8 cellular contexts compared by ENCODE assay signal in the genomic region with DNA sequence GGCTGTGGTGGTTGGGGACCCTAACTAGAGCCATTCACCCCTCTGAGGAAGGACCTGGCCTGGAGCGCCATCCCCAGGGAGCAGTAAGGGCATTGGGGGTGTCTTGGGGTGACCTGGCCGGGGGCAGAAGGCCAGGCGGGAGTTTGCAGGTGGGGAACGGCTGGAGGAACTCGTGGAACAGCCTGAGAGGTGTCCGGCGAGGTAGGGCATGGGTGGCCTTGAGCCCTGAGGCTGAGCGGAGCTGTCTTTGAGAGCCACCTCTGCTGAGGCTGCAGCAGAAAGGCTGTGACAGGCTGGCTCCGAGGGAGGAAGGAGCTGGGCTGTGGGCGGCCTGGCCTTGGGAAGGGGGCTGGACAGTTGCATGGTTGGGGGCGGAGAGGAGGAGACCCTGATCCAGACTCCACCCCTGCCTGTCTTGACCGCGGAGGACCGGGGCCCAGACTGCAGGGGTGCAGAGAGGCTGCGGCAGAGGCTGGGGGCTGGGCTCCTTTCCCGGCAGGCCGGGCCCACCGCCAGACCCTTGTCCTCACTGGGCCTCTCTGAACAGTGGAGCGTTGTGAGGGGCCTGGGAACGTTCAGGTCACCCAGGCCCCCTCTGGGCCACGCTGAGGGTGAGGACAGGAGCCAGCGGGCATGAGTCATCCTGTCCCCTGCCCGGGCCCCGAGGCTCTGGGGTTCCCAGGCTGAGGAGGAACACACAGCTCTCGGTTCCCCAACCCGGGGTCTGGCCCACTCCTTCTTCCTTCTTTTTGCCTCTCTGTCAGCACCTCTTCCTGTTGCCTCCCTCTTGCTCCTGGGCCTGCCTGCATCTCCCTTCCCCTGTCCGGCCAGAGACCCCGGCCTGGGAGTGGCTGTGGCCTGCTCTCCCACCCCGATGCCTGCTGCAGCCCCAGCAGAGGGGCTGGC. TPM values are rescaled to one million over a fixed set of nuclear protein-coding genes. Genes with fewer than 3 reads are reported as not detected.
DNase-seq lines count a peak whose midpoint lies in the region; ATAC-seq and TF ChIP-seq lines count a peak whose summit lies in the region.

No MANE protein-coding gene starts in this region.

- H3K4me1 ChIP-seq in Loucy (ENCODE audit: insufficient read depth, low read length, poor library complexity, severe bottlenecking) (peaks cover 46% of the 10 kb centered on the region), gastrocnemius medialis (peaks cover 37 to 46% of the 10 kb centered on the region in 2 donors)

- peak; percentile 43 for DNase-seq in activated naive CD4-positive, alpha-beta T cell treated with anti-CD3 and anti-CD28 coated beads for 36 hours
- no peak for DNase-seq in activated naive CD4-positive, alpha-beta T cell treated with Interleukin-2 at 50 U/mL for 16 hours
- DNase-seq in hypothalamus (lab: John Stamatoyannopoulos, UW) = peak in 47 of 51 donors; percentile 31 to 94 (median 81)
- DNase-seq in gastrocnemius medialis = peak; percentile 48 to 56
- no peak for DNase-seq in NCI-H1436 (lab: John Stamatoyannopoulos, UW)

- H3K4me3 ChIP-seq in Loucy (ENCODE audit: low read length, poor library complexity, severe bottlenecking) (no peak overlapping the region), gastrocnemius medialis (peak overlapping the region in 3 of 4 donors; percentile 13 to 27 (median 19))

- no peak overlapping the region for H3K4me3 Mint-ChIP-seq in activated naive CD4-positive, alpha-beta T cell treated with anti-CD3 and anti-CD28 coated beads for 36 hours

- H3K27ac Mint-ChIP-seq in activated naive CD4-positive, alpha-beta T cell treated with anti-CD3 and anti-CD28 coated beads for 36 hours = no peak overlapping the region

- intact Hi-C loops in activated naive CD4-positive, alpha-beta T cell treated with anti-CD3 and anti-CD28 coated beads for 36 hours (cut with micrococcal nuclease) = no loop called here
- intact Hi-C loops in gastrocnemius medialis (cut with DNase I; ENCODE audit: low total_unique reads) = no loop called here

- ATAC-seq in gastrocnemius medialis (peak; percentile 40 to 41), GM19324 (IDR thresholded peaks at IDR 0.05; ENCODE audit: low FRiP score, unreplicated experiment) (no peak)

- peak overlapping the region; percentile 57 for H3K9ac ChIP-seq in Loucy (ENCODE audit: low read depth, low read length, poor library complexity, severe bottlenecking)

- CTCF ChIA-PET in activated naive CD4-positive, alpha-beta T cell treated with anti-CD3 and anti-CD28 coated beads for 36 hours (lab: Charles Lee) = no interaction called here

- H3F3A ChIP-seq in Loucy (ENCODE audit: low read depth) = no peaks in the 10 kb centered on the region

- no peaks in the 10 kb centered on the region for H3K9me2 ChIP-seq in Loucy (replicated peaks; ENCODE audit: low read depth, low read length)

- H3K36me3 ChIP-seq in Loucy (ENCODE audit: insufficient read depth, low read length) (no peaks in the 10 kb centered on the region), gastrocnemius medialis (no peaks in the 10 kb centered on the region)

- no peaks in the 10 kb centered on the region for H3K79me2 ChIP-seq in Loucy (ENCODE audit: insufficient read depth, low read length)

- no peaks in the 10 kb centered on the region for H4K20me1 ChIP-seq in Loucy (ENCODE audit: insufficient read depth, low read length, poor library complexity, severe bottlenecking)

- H3K36me3 Mint-ChIP-seq in activated naive CD4-positive, alpha-beta T cell treated with anti-CD3 and anti-CD28 coated beads for 36 hours (ENCODE audit: low read depth) = no peaks in the 10 kb centered on the region

- no peaks in the 10 kb centered on the region for H3K9me3 Mint-ChIP-seq in activated naive CD4-positive, alpha-beta T cell treated with anti-CD3 and anti-CD28 coated beads for 36 hours

- no peaks in the 10 kb centered on the region for H3K27me3 ChIP-seq in Loucy (ENCODE audit: insufficient read depth, low read length, poor library complexity, severe bottlenecking)
- H3K27me3 ChIP-seq in gastrocnemius medialis = no peaks in the 10 kb centered on the region

- TF ChIP-seq CTCF in Loucy (conservative IDR thresholded peaks at IDR 0.05; ENCODE audit: low read length) = no peak
- TF ChIP-seq CTCF in gastrocnemius medialis (IDR thresholded peaks at IDR 0.05 in 4 of 5, conservative IDR thresholded peaks at IDR 0.05 in 1 of 5) = no peak

- no peak overlapping the region for H2AFZ ChIP-seq in Loucy (ENCODE audit: low read length)

- in situ Hi-C loops in gastrocnemius medialis (cut with MboI; ENCODE audit: low sequenced_read_pairs in 4 of 4) = no loop called here

- H3K27ac ChIP-seq in angular gyrus (ENCODE audit: low read depth, low read length) (peak overlapping the region; percentile 65), gastrocnemius medialis (peak overlapping the region; percentile 34 to 64 (median 56))

- peaks cover 42% of the 10 kb centered on the region for H3K4me1 Mint-ChIP-seq in activated naive CD4-positive, alpha-beta T cell treated with anti-CD3 and anti-CD28 coated beads for 36 hours (ENCODE audit: low read depth)

- no peaks in the 10 kb centered on the region for H3K9me3 ChIP-seq in Loucy (ENCODE audit: insufficient read depth, low read depth, low read length)
- H3K9me3 ChIP-seq in gastrocnemius medialis = no peaks in the 10 kb centered on the region

- peak overlapping the region; percentile 70 for H3K4me2 ChIP-seq in Loucy (ENCODE audit: low read depth, low read length, poor library complexity, severe bottlenecking)

- H3K27me3 Mint-ChIP-seq in activated naive CD4-positive, alpha-beta T cell treated with anti-CD3 and anti-CD28 coated beads for 36 hours (ENCODE audit: low read depth) = no peaks in the 10 kb centered on the region

- TF ChIP-seq POLR2A in gastrocnemius medialis (IDR thresholded peaks at IDR 0.05) = no peak

RNA-seq across cellular contexts. Expression of gene SH3BP2, which starts 8.1 kb away (rescaled TPM):
- 10 to 100 TPM; 45.7 to 47.4 TPM for total RNA-seq in activated naive CD4-positive, alpha-beta T cell treated with anti-CD3 and anti-CD28 coated beads for 36 hours
- 10 to 100 TPM in 3 of 4 donors, 1 to 10 TPM in 1; 4.8 to 21.5 (median 12.0) TPM for total RNA-seq in gastrocnemius medialis

RNA-seq across cellular contexts. Expression of gene ADD1, which starts 42.7 kb away (rescaled TPM):
- 100 to 1,000 TPM; 165 TPM for total RNA-seq in activated naive CD4-positive, alpha-beta T cell treated with anti-CD3 and anti-CD28 coated beads for 36 hours
- total RNA-seq in gastrocnemius medialis = 100 to 1,000 TPM; 144 to 255 (median 178) TPM

RNA-seq across cellular contexts. Expression of gene TNIP2, which starts 44.8 kb away (rescaled TPM):
- total RNA-seq in activated naive CD4-positive, alpha-beta T cell treated with anti-CD3 and anti-CD28 coated beads for 36 hours = 10 to 100 TPM; 54.2 to 55.0 TPM
- 10 to 100 TPM; 36.1 to 81.9 (median 66.5) TPM for total RNA-seq in gastrocnemius medialis

Comparison
In these comparisons a context has a peak if more than half of its experiments do, and no peak if none do; other contexts are left out.
1. DNase-seq: peak in activated naive CD4-positive, alpha-beta T cell treated with anti-CD3 and anti-CD28 coated beads for 36 hours (single experiment), hypothalamus (47 of 51) and gastrocnemius medialis (2 of 2); none in activated naive CD4-positive, alpha-beta T cell treated with Interleukin-2 at 50 U/mL for 16 hours (single experiment) and NCI-H1436 (single experiment).